Comparison of ENCODE assay signal across 13 cellular contexts in genomic region chr22:36191106-36191836, GRCh38. TPM values are rescaled to one million over a fixed set of nuclear protein-coding genes. Genes with fewer than 3 reads are reported as not detected.
DNase-seq lines count a peak whose midpoint lies in the region; ATAC-seq, FAIRE-seq and TF ChIP-seq lines count a peak whose summit lies in the region.
"Had no signal": no experiment of that assay in that cellular context is flagged by ENCODE, and none has a peak within 500 bp of the region (broad histone marks: within the 10 kb centered on the region; RNA-seq: fewer than 3 reads in every experiment).

No MANE protein-coding gene starts in this region.

- no peak overlapping the region for H3K4me3 ChIP-seq in astrocyte of the cerebellum (ENCODE audit: low read depth, low read length)
- H3K4me3 ChIP-seq in heart left ventricle: no peak overlapping the region
- H3K4me3 ChIP-seq: BLaER1 treated with 17β-estradiol and CSF1 and Interleukin-3, amounts not matched to agents 10 nM and 100 nM; PC-9 had no signal

- DNase-seq in Ammon's horn (ENCODE audit: low spot score) (peak; percentile 94), astrocyte of the cerebellum (ENCODE audit: low read depth) (peak; percentile 20), heart left ventricle (peak; percentile 82 to 92 (median 85)), pons (ENCODE audit: low spot score) (peak; percentile 94), D721Med (ENCODE audit: insufficient read length, low spot score) (no peak), CD1c-positive myeloid dendritic cell (ENCODE audit: extremely low spot score) (no peak)
- DNase-seq: NCI-H146, PC-9 had no signal

- intact Hi-C loops in heart left ventricle (cut with DNase I): loop anchor here in 6 of 10 donors (5.0 to 10.0 kb wide), 3 partner anchors 46 to 294 kb away; partner anchors contain the start of genes TXN2 (in 4 of the 6) and APOL2 (in 1 of the 6)

- FAIRE-seq in D721Med (lab: Jason Lieb, UNC): no peak

- 51 to 71% (median 59%) methylated on average over 17 of the region's 17 CpGs for WGBS in heart left ventricle, 4 donors

- no peaks in the 10 kb centered on the region for H3K9me3 ChIP-seq in heart left ventricle
- H3K9me3 ChIP-seq: BLaER1 treated with 17β-estradiol and CSF1 and Interleukin-3, amounts not matched to agents 10 nM and 100 nM had no signal

- H3K27ac ChIP-seq in heart left ventricle: peak overlapping the region in 10 of 12 donors; percentile 45 to 87 (median 60)
- H3K27ac ChIP-seq: BLaER1 treated with 17β-estradiol and CSF1 and Interleukin-3, amounts not matched to agents 10 nM and 100 nM; PC-9; VCaP had no signal

- in situ Hi-C loops in astrocyte of the cerebellum (cut with HindIII; ENCODE audit: low sequenced_read_pairs): no loop called here

- no peaks in the 10 kb centered on the region for H3K27me3 ChIP-seq in heart left ventricle
- H3K27me3 ChIP-seq: BLaER1 treated with 17β-estradiol and CSF1 and Interleukin-3, amounts not matched to agents 10 nM and 100 nM had no signal

- TF ChIP-seq CTCF in astrocyte of the cerebellum (IDR thresholded peaks at IDR 0.05; ENCODE audit: low read depth, low read length, missing control alignments) (no peak), heart left ventricle (IDR thresholded peaks at IDR 0.05) (no peak), D721Med (IDR thresholded peaks at IDR 0.05; ENCODE audit: insufficient read depth, missing control alignments) (no peak)

- H3K36me3 ChIP-seq in heart left ventricle: peaks cover 0 to 23% (median 0%) of the 10 kb centered on the region in 9 donors
- H3K36me3 ChIP-seq: BLaER1 treated with 17β-estradiol and CSF1 and Interleukin-3, amounts not matched to agents 10 nM and 100 nM had no signal

- TF ChIP-seq POLR2A in heart left ventricle (IDR thresholded peaks at IDR 0.05): no peak

- ATAC-seq in heart left ventricle (peak; percentile 90 to 96 (median 95)), HG02938 (IDR thresholded peaks at IDR 0.05; ENCODE audit: unreplicated experiment) (no peak), GM19455 (IDR thresholded peaks at IDR 0.05; ENCODE audit: unreplicated experiment) (no peak)

- H3K4me1 ChIP-seq in heart left ventricle: peaks cover 0 to 38% (median 10%) of the 10 kb centered on the region in 12 donors

RNA-seq across cellular contexts. Expression of gene APOL4, which starts 10.3 kb away (rescaled TPM):
- total RNA-seq in heart left ventricle: 10 to 100 TPM in 2 of 9 donors, 1 to 10 TPM in 5, not detected in 2; 1.7 to 26.5 (median 5.7) TPM
- polyA plus RNA-seq in heart left ventricle: 1 to 10 TPM; 2.8 to 3.2 TPM
- total RNA-seq: HT1080, PC-9 had no signal

RNA-seq across cellular contexts. Expression of gene APOL3, which starts 30.7 kb away (rescaled TPM):
- 100 to 1,000 TPM in 1 of 9 donors, 10 to 100 TPM in 8; 16.9 to 103 (median 24.5) TPM for total RNA-seq in heart left ventricle
- 10 to 100 TPM; 23.9 to 24.6 TPM for polyA plus RNA-seq in heart left ventricle

RNA-seq across cellular contexts. Expression of gene APOL2, which starts 48.1 kb away (rescaled TPM):
- 100 to 1,000 TPM in 1 of 9 donors, 10 to 100 TPM in 8; 26.6 to 213 (median 55.9) TPM for total RNA-seq in heart left ventricle
- 10 to 100 TPM; 37.2 to 44.7 TPM for polyA plus RNA-seq in heart left ventricle

Comparison
In these comparisons a context has a peak if more than half of its experiments do, and no peak if none do; other contexts are left out.
1. DNase-seq: peak in Ammon's horn (single experiment), astrocyte of the cerebellum (single experiment), heart left ventricle (5 of 5) and pons (single experiment); none in D721Med (single experiment) and CD1c-positive myeloid dendritic cell (single experiment).
2. ATAC-seq: peak in heart left ventricle (4 of 4); none in HG02938 (single experiment) and GM19455 (single experiment).